In the genomic region with DNA sequence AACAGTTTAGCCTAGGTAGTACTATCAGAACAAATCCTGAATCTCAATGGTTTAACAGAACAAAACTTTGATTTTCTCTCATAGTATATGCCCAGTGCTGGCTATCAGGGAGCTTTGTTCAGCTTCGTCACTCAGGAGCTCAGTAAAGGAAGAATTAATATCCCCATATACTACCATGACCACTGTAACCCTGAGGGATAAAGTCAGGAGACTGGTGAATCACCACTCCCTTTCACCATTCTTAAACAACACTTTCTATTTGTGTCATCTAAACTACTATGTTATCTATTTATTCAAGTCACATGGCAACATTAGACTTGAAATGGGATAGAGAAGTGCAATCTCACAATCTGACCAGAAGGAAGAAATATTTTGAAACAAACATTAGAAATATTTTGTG, we compare ENCODE assay signal across 34 cellular contexts.
"Had no signal": no experiment of that assay in that cellular context is flagged by ENCODE, and none has a peak within 500 bp of the region (broad histone marks: within the 10 kb centered on the region; RNA-seq: fewer than 3 reads in every experiment).

No MANE protein-coding gene starts in this region.

- DNase-seq: activated B cell treated with CpG ODN at 0.5 μM for 24 hours; activated CD4-positive, alpha-beta memory T cell treated with anti-CD3 and anti-CD28 coated beads for 36 hours; activated CD4-positive, alpha-beta T cell treated with anti-CD3 and anti-CD28 coated beads for 4 hours; activated CD4-positive, alpha-beta T cell treated with anti-CD3 and anti-CD28 coated beads, Interleukin-2, amount 10 ng/mL, durations not matched to agents 24 days and 14 days; activated CD4-positive, alpha-beta T cell treated with anti-CD3 and anti-CD28 coated beads, Interleukin-2, amount 50 U/mL, for 1 hour; activated CD4-positive, alpha-beta T cell treated with anti-CD3 and anti-CD28 coated beads, Interleukin-2, amount 50 U/mL, for 4 hours; activated CD4-positive, CD25-positive, alpha-beta regulatory T cell treated with anti-CD3 and anti-CD28 coated beads, Interleukin-2, amount 50 U/mL, for 72 hours; activated CD8-positive, alpha-beta memory T cell treated with anti-CD3 and anti-CD28 coated beads, Interleukin-2, amount 50 U/mL, for 4 hours; activated CD8-positive, alpha-beta T cell treated with anti-CD3 and anti-CD28 coated beads for 36 hours; activated effector memory CD4-positive, alpha-beta T cell treated with anti-CD3 and anti-CD28 coated beads, Interleukin-2, amount 50 U/mL, for 16 hours; activated gamma-delta T cell treated with Interleukin-2 at 50 U/mL for 16 hours; activated naive CD4-positive, alpha-beta T cell; activated naive CD4-positive, alpha-beta T cell treated with anti-CD3 and anti-CD28 coated beads for 36 hours; activated naive CD4-positive, alpha-beta T cell treated with anti-CD3 and anti-CD28 coated beads, Interleukin-2, amount 50 U/mL, for 16 hours; activated naive CD8-positive, alpha-beta T cell treated with anti-CD3 and anti-CD28 coated beads for 36 hours; activated T-cell treated with anti-CD3 and anti-CD28 coated beads for 4 hours; activated T-cell treated with anti-CD3 and anti-CD28 coated beads, Interleukin-2, amount 50 U/mL, for 1 hour; activated T-cell treated with anti-CD3 and anti-CD28 coated beads, Interleukin-2, amount 50 U/mL, for 4 hours; activated T-cell treated with anti-CD3 and anti-CD28 coated beads, Interleukin-2, amount 50 U/mL, for 72 hours; adrenal gland; amniotic stem cell; aorta; body of pancreas; brain microvascular endothelial cell; caudate nucleus; cerebellar nuclear complex; T-cell; T-helper 17 cell; T1000 had no signal

- H3K27ac ChIP-seq: adrenal gland, body of pancreas, brain microvascular endothelial cell, breast epithelium, cardiac muscle cell, VCaP had no signal

- H3K36me3 ChIP-seq: adrenal gland, brain microvascular endothelial cell, breast epithelium, cardiac muscle cell had no signal

- H3K4me3 ChIP-seq: adrenal gland, body of pancreas, breast epithelium, cardiac muscle cell had no signal

- H3K4me1 ChIP-seq: adrenal gland, body of pancreas, breast epithelium had no signal

- ATAC-seq: activated CD8-positive, alpha-beta T cell treated with anti-CD3 and anti-CD28 coated beads for 36 hours; activated naive CD4-positive, alpha-beta T cell treated with anti-CD3 and anti-CD28 coated beads, Interleukin-2, amount 50 U/mL, for 72 hours; activated T-cell treated with anti-CD3 and anti-CD28 coated beads, Interleukin-2, amount 50 U/mL, for 4 hours; activated T-cell treated with anti-CD3 and anti-CD28 coated beads, Interleukin-2, amount 50 U/mL, for 72 hours; activated T-helper 17 cell treated with anti-CD3 and anti-CD28 coated beads, Interleukin-2, amount 50 U/mL, for 72 hours; body of pancreas; T-cell; T-helper 17 cell had no signal

- H3K27me3 ChIP-seq: adrenal gland, body of pancreas, brain microvascular endothelial cell, breast epithelium, cardiac muscle cell had no signal

- H3K9me3 ChIP-seq: adrenal gland, body of pancreas, breast epithelium had no signal
